ENCODE assay signal across 21 cellular contexts in the genomic region with DNA sequence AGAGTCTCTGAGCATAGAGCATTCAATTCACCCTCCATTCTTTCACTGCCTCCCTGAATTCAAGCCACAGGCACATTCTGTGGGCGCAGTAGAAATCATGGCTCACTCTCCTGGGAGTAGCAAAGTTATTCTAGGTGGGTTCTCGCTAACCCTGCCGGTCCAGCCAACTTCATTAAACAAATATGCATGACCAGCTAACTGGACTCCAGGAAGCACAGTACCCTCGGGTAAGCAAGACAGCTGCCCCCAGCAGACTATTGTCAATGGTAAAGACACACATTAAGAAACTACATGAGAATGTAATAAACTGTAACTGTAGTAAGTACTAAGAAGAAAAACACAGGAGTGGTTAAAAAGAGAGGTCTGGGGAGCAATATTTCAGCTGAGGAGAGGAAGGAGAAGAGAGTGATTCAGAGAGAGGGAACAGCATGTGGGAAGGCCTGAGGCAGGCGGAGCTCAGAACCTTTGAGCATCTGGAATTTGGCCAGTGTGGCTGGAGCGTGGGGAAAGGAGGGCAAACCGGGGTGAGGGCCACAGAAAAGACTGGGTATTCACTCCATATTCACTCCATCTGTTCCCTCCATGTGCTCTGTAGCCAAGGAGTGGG. TPM values are rescaled to one million over a fixed set of nuclear protein-coding genes. Genes with fewer than 3 reads are reported as not detected.
DNase-seq lines count a peak whose midpoint lies in the region; ATAC-seq and TF ChIP-seq lines count a peak whose summit lies in the region.
"Had no signal": no experiment of that assay in that cellular context is flagged by ENCODE, and none has a peak within 500 bp of the region (broad histone marks: within the 10 kb centered on the region; RNA-seq: fewer than 3 reads in every experiment).

No MANE protein-coding gene starts in this region.

- H3K79me2 ChIP-seq in OCI-LY1 (ENCODE audit: insufficient read depth, low read length), result peaks cover 79% of the 10 kb centered on the region

- H3K27me3 ChIP-seq in BLaER1 treated with 17β-estradiol and CSF1 and Interleukin-3, amounts not matched to agents 10 nM and 100 nM, result no peaks in the 10 kb centered on the region
- H3K27me3 ChIP-seq in OCI-LY1 (ENCODE audit: insufficient read depth, low read length) (no peaks in the 10 kb centered on the region), psoas muscle (ENCODE audit: insufficient read depth in 3 of 3, low read length in 2 of 3) (no peaks in the 10 kb centered on the region)
- H3K27me3 ChIP-seq: colonic mucosa, heart left ventricle had no signal

- peaks cover 60 to 80% (median 67%) of the 10 kb centered on the region in 10 experiments for H3K4me1 ChIP-seq in BLaER1 treated with 17β-estradiol and CSF1 and Interleukin-3, amounts not matched to agents 10 nM and 100 nM
- peaks cover 72% of the 10 kb centered on the region for H3K4me1 ChIP-seq in OCI-LY1 (ENCODE audit: insufficient read depth, low read length, severe bottlenecking)
- peaks cover 56% of the 10 kb centered on the region for H3K4me1 ChIP-seq in psoas muscle
- H3K4me1 ChIP-seq: Caco-2, colonic mucosa had no signal

- peak in 1 of 4 donors; percentile 1 for ATAC-seq in psoas muscle
- ATAC-seq in activated CD4-positive, CD25-positive, alpha-beta regulatory T cell treated with anti-CD3 and anti-CD28 coated beads, Interleukin-2, amount 50 U/mL, for 24 hours, result no peak
- no peak for ATAC-seq in GM21576 (IDR thresholded peaks at IDR 0.05; ENCODE audit: unreplicated experiment)
- ATAC-seq: T-cell had no signal

- H3K4me2 ChIP-seq in BLaER1 treated with 17β-estradiol and CSF1 and Interleukin-3, amounts not matched to agents 10 nM and 100 nM, result peak overlapping the region; percentile 63 to 95 (median 82)
- peak overlapping the region; percentile 66 for H3K4me2 ChIP-seq in OCI-LY1 (ENCODE audit: low read length)

- H3F3A ChIP-seq in OCI-LY1 (ENCODE audit: insufficient read depth, low read length), result 0 out of 2 replicates have a peak, but pooled peaks cover 7% of the 10 kb centered on the region

- peaks cover 0 to 73% (median 23%) of the 10 kb centered on the region in 11 experiments; a peak in 18 of 22 replicates for H3K36me3 ChIP-seq in BLaER1 treated with 17β-estradiol and CSF1 and Interleukin-3, amounts not matched to agents 10 nM and 100 nM
- H3K36me3 ChIP-seq in OCI-LY1 (ENCODE audit: insufficient read depth, low read length) (peaks cover 81% of the 10 kb centered on the region), psoas muscle (ENCODE audit: insufficient read depth in 1 of 2, low read depth in 1 of 2) (no peaks in the 10 kb centered on the region)
- H3K36me3 ChIP-seq: colonic mucosa, heart left ventricle had no signal

- intact Hi-C loops in psoas muscle (cut with DNase I), result no loop called here

- peak overlapping the region in 8 of 11 experiments; percentile 3 to 51 (median 24); a peak in 13 of 22 replicates for H3K9ac ChIP-seq in BLaER1 treated with 17β-estradiol and CSF1 and Interleukin-3, amounts not matched to agents 10 nM and 100 nM
- H3K9ac ChIP-seq in OCI-LY1 (ENCODE audit: low read length), result peak overlapping the region; percentile 63

- 0 out of 20 replicates have a peak overlapping the region, but pooled peaks of 1 of the 10 experiments have one; percentile 15 for H3K4me3 ChIP-seq in BLaER1 treated with 17β-estradiol and CSF1 and Interleukin-3, amounts not matched to agents 10 nM and 100 nM
- H3K4me3 ChIP-seq in OCI-LY1 (ENCODE audit: low read depth, low read length, poor library complexity, severe bottlenecking) (peak overlapping the region; percentile 44), choroid plexus epithelial cell (ENCODE audit: low read depth, low read length) (no peak overlapping the region), psoas muscle (no peak overlapping the region)
- H3K4me3 ChIP-seq: colonic mucosa, heart left ventricle had no signal

- TF ChIP-seq CTCF in OCI-LY1 (IDR thresholded peaks at IDR 0.05; ENCODE audit: low read length), result no peak
- no peak for TF ChIP-seq CTCF in choroid plexus epithelial cell (conservative IDR thresholded peaks at IDR 0.05; ENCODE audit: low read depth, low read length)
- no peak for TF ChIP-seq CTCF in psoas muscle (IDR thresholded peaks at IDR 0.05)

- 19 to 44% (median 26%) methylated on average over 7 of the region's 7 CpGs for WGBS in psoas muscle, 3 donors

- no peaks in the 10 kb centered on the region for H3K9me2 ChIP-seq in OCI-LY1 (ENCODE audit: low read depth, low read length)

- peak; percentile 55 for DNase-seq in choroid plexus epithelial cell (ENCODE audit: low read depth)
- no peak for DNase-seq in psoas muscle
- no peak for DNase-seq in NCI-H2227 treated with DMSO at 0.1 percent for 48 hours (lab: John Stamatoyannopoulos, UW)
- DNase-seq in DMS79 (lab: John Stamatoyannopoulos, UW), result no peak
- DNase-seq: activated CD4-positive, CD25-positive, alpha-beta regulatory T cell treated with anti-CD3 and anti-CD28 coated beads, Interleukin-2, amount 50 U/mL, for 72 hours; activated CD8-positive, alpha-beta memory T cell treated with anti-CD3 and anti-CD28 coated beads, Interleukin-2, amount 50 U/mL, for 48 hours; Caco-2; colonic mucosa; kidney; NCI-H1417; NCI-H446 treated with DMSO at 0.1 percent for 48 hours; stimulated activated CD4-positive, alpha-beta T cell treated with anti-CD3 and anti-CD28 coated beads, Interleukin-4, amount 100 ng/mL, for 24 hours; T-cell had no signal

- H3K9me3 ChIP-seq in BLaER1 treated with 17β-estradiol and CSF1 and Interleukin-3, amounts not matched to agents 10 nM and 100 nM (replicated peaks in 1 of 11), result no peaks in the 10 kb centered on the region
- H3K9me3 ChIP-seq in OCI-LY1 (ENCODE audit: low read length) (no peaks in the 10 kb centered on the region), psoas muscle (no peaks in the 10 kb centered on the region)
- H3K9me3 ChIP-seq: Caco-2, colonic mucosa, heart left ventricle had no signal

- H3K27ac ChIP-seq in BLaER1 treated with 17β-estradiol and CSF1 and Interleukin-3, amounts not matched to agents 10 nM and 100 nM, result peak overlapping the region in 10 of 11 experiments; percentile 7 to 92 (median 52); a peak in 17 of 22 replicates
- H3K27ac ChIP-seq in OCI-LY1 (ENCODE audit: low read depth, low read length, poor library complexity, severe bottlenecking), result peak overlapping the region; percentile 98
- H3K27ac ChIP-seq in psoas muscle, result peak overlapping the region; percentile 89
- H3K27ac ChIP-seq: colonic mucosa, epithelial cell of prostate had no signal

- no peak overlapping the region for H2AFZ ChIP-seq in OCI-LY1 (ENCODE audit: low read length)

- H4K20me1 ChIP-seq in BLaER1 treated with 17β-estradiol and CSF1 and Interleukin-3, amounts not matched to agents 10 nM and 100 nM, result peaks cover 0 to 56% (median 8%) of the 10 kb centered on the region in 11 experiments; a peak in 13 of 22 replicates
- no peaks in the 10 kb centered on the region for H4K20me1 ChIP-seq in OCI-LY1 (ENCODE audit: insufficient read depth, low read length)

RNA-seq across cellular contexts. Expression of a gene that starts 7.4 kb away (rescaled TPM):
- total RNA-seq in psoas muscle, result 10 to 100 TPM; 12.8 to 97.9 (median 55.5) TPM
- 10 to 100 TPM; 13.2 to 36.8 (median 31.7) TPM for polyA plus RNA-seq in psoas muscle

RNA-seq across cellular contexts. Expression of a gene that starts 35.8 kb away (rescaled TPM):
- not detected for total RNA-seq in psoas muscle
- polyA plus RNA-seq in psoas muscle, result not detected
- total RNA-seq: Caco-2, colonic mucosa, H4, kidney, T-cell, urinary bladder had no signal
- polyA plus RNA-seq: urinary bladder had no signal
